In the genomic region with DNA sequence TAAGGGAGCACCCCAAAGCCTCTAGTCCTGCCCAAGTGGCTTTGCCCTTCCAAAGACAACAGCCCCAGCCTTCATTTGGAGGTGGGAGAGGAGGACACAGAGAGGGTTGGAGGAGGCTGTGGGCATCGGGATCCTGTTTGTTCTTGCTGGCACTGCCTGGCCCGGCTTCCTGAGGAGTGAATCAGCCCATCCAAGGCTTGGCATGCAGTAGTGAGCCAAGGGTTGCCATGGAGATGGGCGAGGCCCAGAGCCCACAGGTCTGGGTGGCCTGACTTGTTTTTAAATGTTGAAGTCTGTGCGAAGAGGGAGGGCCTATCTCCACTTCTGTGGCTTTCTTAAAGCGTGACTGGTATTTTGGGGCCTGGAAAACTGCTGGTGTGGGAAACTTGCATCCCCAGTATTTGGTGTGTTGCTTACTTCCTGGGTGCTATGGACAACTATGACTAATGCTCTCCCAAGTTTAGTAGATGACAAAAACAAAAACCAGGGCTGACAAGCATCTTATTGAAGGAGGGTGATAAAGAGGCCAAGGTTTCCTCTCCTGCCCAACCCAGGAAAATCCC, we compare ENCODE assay signal across 8 cellular contexts. TPM values are rescaled to one million over a fixed set of nuclear protein-coding genes. Genes with fewer than 3 reads are reported as not detected.
A peak's percentile ranks its signal among the peaks of the same experiment; 100 is the strongest.
DNase-seq lines count a peak whose midpoint lies in the region; ATAC-seq and TF ChIP-seq lines count a peak whose summit lies in the region.

No MANE protein-coding gene starts in this region.

- H3K4me1 Mint-ChIP-seq in activated naive CD8-positive, alpha-beta T cell treated with anti-CD3 and anti-CD28 coated beads, Interleukin-2, amount 50 U/mL, for 24 hours = peaks cover 28% of the 10 kb centered on the region
- peaks cover 33% of the 10 kb centered on the region for H3K4me1 Mint-ChIP-seq in activated naive CD8-positive, alpha-beta T cell treated with anti-CD3 and anti-CD28 coated beads for 36 hours

- no peak overlapping the region for H3K4me3 Mint-ChIP-seq in activated naive CD8-positive, alpha-beta T cell treated with anti-CD3 and anti-CD28 coated beads, Interleukin-2, amount 50 U/mL, for 24 hours
- H3K4me3 Mint-ChIP-seq in activated naive CD8-positive, alpha-beta T cell treated with anti-CD3 and anti-CD28 coated beads for 36 hours = no peak overlapping the region

- TF ChIP-seq CTCF in body of pancreas (IDR thresholded peaks at IDR 0.05) = no peak

- H3K27ac ChIP-seq in body of pancreas = peak overlapping the region; percentile 61 to 75 (median 70)
- H3K27ac ChIP-seq in temporal lobe (ENCODE audit: low read depth, low read length) = peak overlapping the region; percentile 93

- no peak overlapping the region for H3K4me3 ChIP-seq in body of pancreas

- H3K27me3 Mint-ChIP-seq in activated naive CD8-positive, alpha-beta T cell treated with anti-CD3 and anti-CD28 coated beads, Interleukin-2, amount 50 U/mL, for 24 hours = no peaks in the 10 kb centered on the region
- no peaks in the 10 kb centered on the region for H3K27me3 Mint-ChIP-seq in activated naive CD8-positive, alpha-beta T cell treated with anti-CD3 and anti-CD28 coated beads for 36 hours

- no peaks in the 10 kb centered on the region for H3K9me3 Mint-ChIP-seq in activated naive CD8-positive, alpha-beta T cell treated with anti-CD3 and anti-CD28 coated beads, Interleukin-2, amount 50 U/mL, for 24 hours
- no peaks in the 10 kb centered on the region for H3K9me3 Mint-ChIP-seq in activated naive CD8-positive, alpha-beta T cell treated with anti-CD3 and anti-CD28 coated beads for 36 hours

- no peak overlapping the region for H3K27ac Mint-ChIP-seq in activated naive CD8-positive, alpha-beta T cell treated with anti-CD3 and anti-CD28 coated beads, Interleukin-2, amount 50 U/mL, for 24 hours
- H3K27ac Mint-ChIP-seq in activated naive CD8-positive, alpha-beta T cell treated with anti-CD3 and anti-CD28 coated beads for 36 hours = no peak overlapping the region

- ATAC-seq in activated naive CD8-positive, alpha-beta T cell treated with anti-CD3 and anti-CD28 coated beads, Interleukin-2, amount 50 U/mL, for 24 hours = peak; percentile 44
- ATAC-seq in body of pancreas (peak; percentile 97), GM19328 (IDR thresholded peaks at IDR 0.05; ENCODE audit: unreplicated experiment) (no peak)

- no peak for TF ChIP-seq POLR2A in body of pancreas (IDR thresholded peaks at IDR 0.05)

- no peaks in the 10 kb centered on the region for H3K27me3 ChIP-seq in body of pancreas

- H3K9me3 ChIP-seq in body of pancreas = no peaks in the 10 kb centered on the region

- 25 to 26% methylated on average over 3 to 5 of the region's 5 CpGs for WGBS in body of pancreas, 2 donors

- H3K36me3 Mint-ChIP-seq in activated naive CD8-positive, alpha-beta T cell treated with anti-CD3 and anti-CD28 coated beads, Interleukin-2, amount 50 U/mL, for 24 hours (ENCODE audit: low read depth) = no peaks in the 10 kb centered on the region
- no peaks in the 10 kb centered on the region for H3K36me3 Mint-ChIP-seq in activated naive CD8-positive, alpha-beta T cell treated with anti-CD3 and anti-CD28 coated beads for 36 hours

- peaks cover 21% of the 10 kb centered on the region for H3K4me1 ChIP-seq in body of pancreas

- intact Hi-C loops in body of pancreas (cut with DNase I) = no loop called here

- DNase-seq in activated naive CD8-positive, alpha-beta T cell treated with anti-CD3 and anti-CD28 coated beads, Interleukin-2, amount 50 U/mL, for 24 hours = no peak
- DNase-seq in activated naive CD8-positive, alpha-beta T cell treated with anti-CD3 and anti-CD28 coated beads for 36 hours = no peak
- DNase-seq in body of pancreas (peak; percentile 81 to 97 (median 88)), kidney glomerular epithelial cell (lab: John Stamatoyannopoulos, UW) (peak; percentile 100), GDM1 (lab: John Stamatoyannopoulos, UW) (no peak), NCI-H146 (lab: John Stamatoyannopoulos, UW) (no peak)

- H3K36me3 ChIP-seq in body of pancreas (replicated peaks in 1 of 2; ENCODE audit: insufficient read depth in 1 of 2, low read depth in 2 of 2) = no peaks in the 10 kb centered on the region

RNA-seq across cellular contexts. Expression of a gene that starts 15.8 kb away (rescaled TPM):
- 10 to 100 TPM; 16.2 to 18.1 TPM for total RNA-seq in activated naive CD8-positive, alpha-beta T cell treated with anti-CD3 and anti-CD28 coated beads for 36 hours
- total RNA-seq in body of pancreas = 10 to 100 TPM; 66.6 to 91.3 TPM
- total RNA-seq in temporal lobe = 22.1 TPM

Comparison
In these comparisons a context has a peak if more than half of its experiments do, and no peak if none do; other contexts are left out.
1. DNase-seq: peak in body of pancreas (4 of 4) and kidney glomerular epithelial cell (single experiment); none in activated naive CD8-positive, alpha-beta T cell treated with anti-CD3 and anti-CD28 coated beads, Interleukin-2, amount 50 U/mL, for 24 hours (single experiment), activated naive CD8-positive, alpha-beta T cell treated with anti-CD3 and anti-CD28 coated beads for 36 hours (single experiment), GDM1 (single experiment) and NCI-H146 (single experiment).